Comparison of ENCODE assay signal across 2 cellular contexts in genomic region chr17:38667099-38667786, GRCh38.
TF ChIP-seq lines count a peak whose summit lies in the region.

No MANE protein-coding gene starts in this region.

TF ChIP-seq in HEK293, 187 proteins besides CTCF, POLR2A, EP300 and RAD21 (continued from another document and continues in another):
- TF ChIP-seq ZNF362 (tag by site-specific recombination; IDR thresholded peaks at IDR 0.05) (no peak), PRDM2 (tag by site-specific recombination; IDR thresholded peaks at IDR 0.05; ENCODE audit: borderline replicate concordance) (no peak), ZNF596 (tag by site-specific recombination; IDR thresholded peaks at IDR 0.05) (no peak), SP2 (tag by site-specific recombination; IDR thresholded peaks at IDR 0.05) (no peak), ZNF560 (tag by site-specific recombination; IDR thresholded peaks at IDR 0.05; ENCODE audit: borderline replicate concordance) (peak; percentile 96)
- TF ChIP-seq, protein P1, sequence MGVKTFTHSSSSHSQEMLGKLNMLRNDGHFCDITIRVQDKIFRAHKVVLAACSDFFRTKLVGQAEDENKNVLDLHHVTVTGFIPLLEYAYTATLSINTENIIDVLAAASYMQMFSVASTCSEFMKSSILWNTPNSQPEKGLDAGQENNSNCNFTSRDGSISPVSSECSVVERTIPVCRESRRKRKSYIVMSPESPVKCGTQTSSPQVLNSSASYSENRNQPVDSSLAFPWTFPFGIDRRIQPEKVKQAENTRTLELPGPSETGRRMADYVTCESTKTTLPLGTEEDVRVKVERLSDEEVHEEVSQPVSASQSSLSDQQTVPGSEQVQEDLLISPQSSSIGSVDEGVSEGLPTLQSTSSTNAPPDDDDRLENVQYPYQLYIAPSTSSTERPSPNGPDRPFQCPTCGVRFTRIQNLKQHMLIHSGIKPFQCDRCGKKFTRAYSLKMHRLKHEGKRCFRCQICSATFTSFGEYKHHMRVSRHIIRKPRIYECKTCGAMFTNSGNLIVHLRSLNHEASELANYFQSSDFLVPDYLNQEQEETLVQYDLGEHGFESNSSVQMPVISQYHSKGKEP (tag by site-specific recombination; IDR thresholded peaks at IDR 0.05), result no peak
- TF ChIP-seq, protein P2, sequence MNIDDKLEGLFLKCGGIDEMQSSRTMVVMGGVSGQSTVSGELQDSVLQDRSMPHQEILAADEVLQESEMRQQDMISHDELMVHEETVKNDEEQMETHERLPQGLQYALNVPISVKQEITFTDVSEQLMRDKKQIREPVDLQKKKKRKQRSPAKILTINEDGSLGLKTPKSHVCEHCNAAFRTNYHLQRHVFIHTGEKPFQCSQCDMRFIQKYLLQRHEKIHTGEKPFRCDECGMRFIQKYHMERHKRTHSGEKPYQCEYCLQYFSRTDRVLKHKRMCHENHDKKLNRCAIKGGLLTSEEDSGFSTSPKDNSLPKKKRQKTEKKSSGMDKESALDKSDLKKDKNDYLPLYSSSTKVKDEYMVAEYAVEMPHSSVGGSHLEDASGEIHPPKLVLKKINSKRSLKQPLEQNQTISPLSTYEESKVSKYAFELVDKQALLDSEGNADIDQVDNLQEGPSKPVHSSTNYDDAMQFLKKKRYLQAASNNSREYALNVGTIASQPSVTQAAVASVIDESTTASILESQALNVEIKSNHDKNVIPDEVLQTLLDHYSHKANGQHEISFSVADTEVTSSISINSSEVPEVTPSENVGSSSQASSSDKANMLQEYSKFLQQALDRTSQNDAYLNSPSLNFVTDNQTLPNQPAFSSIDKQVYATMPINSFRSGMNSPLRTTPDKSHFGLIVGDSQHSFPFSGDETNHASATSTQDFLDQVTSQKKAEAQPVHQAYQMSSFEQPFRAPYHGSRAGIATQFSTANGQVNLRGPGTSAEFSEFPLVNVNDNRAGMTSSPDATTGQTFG (tag by site-specific recombination; IDR thresholded peaks at IDR 0.05; ENCODE audit: borderline replicate concordance), result no peak
- TF ChIP-seq, protein P3, sequence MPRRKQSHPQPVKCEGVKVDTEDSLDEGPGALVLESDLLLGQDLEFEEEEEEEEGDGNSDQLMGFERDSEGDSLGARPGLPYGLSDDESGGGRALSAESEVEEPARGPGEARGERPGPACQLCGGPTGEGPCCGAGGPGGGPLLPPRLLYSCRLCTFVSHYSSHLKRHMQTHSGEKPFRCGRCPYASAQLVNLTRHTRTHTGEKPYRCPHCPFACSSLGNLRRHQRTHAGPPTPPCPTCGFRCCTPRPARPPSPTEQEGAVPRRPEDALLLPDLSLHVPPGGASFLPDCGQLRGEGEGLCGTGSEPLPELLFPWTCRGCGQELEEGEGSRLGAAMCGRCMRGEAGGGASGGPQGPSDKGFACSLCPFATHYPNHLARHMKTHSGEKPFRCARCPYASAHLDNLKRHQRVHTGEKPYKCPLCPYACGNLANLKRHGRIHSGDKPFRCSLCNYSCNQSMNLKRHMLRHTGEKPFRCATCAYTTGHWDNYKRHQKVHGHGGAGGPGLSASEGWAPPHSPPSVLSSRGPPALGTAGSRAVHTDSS (tag by site-specific recombination; IDR thresholded peaks at IDR 0.05), result no peak

TF ChIP-seq in H1, 55 proteins besides CTCF, POLR2A, EP300 and RAD21 (continued from another document):
- TF ChIP-seq TAF7 (optimal IDR thresholded peaks at IDR 0.05; ENCODE audit: borderline replicate concordance, low read depth, low read length), result no peak
- TF ChIP-seq POLR2AphosphoS5 (IDR thresholded peaks at IDR 0.05; ENCODE audit: low read depth, low read length), result no peak
- TF ChIP-seq SP4 (IDR thresholded peaks at IDR 0.05; ENCODE audit: low read length), result no peak
- TF ChIP-seq RXRA (IDR thresholded peaks at IDR 0.05; ENCODE audit: insufficient read depth, low read depth, low read length), result no peak
- 0 out of 2 replicates have a peak, but pooled peaks have one; percentile 24 for TF ChIP-seq GABPA (IDR thresholded peaks at IDR 0.05; ENCODE audit: borderline replicate concordance, insufficient read depth, low read length)
- no peak for TF ChIP-seq BCL11A (IDR thresholded peaks at IDR 0.05; ENCODE audit: low read depth in 2 of 2, low read length in 2 of 2)
